1 cellular context compared by ENCODE assay signal in genomic region chr14:100736269-100737180, GRCh38.
TF ChIP-seq lines count a peak whose summit lies in the region.

No MANE protein-coding gene starts in this region.

TF ChIP-seq in GM12878, 131 proteins besides CTCF, POLR2A, EP300 and RAD21:
- TF ChIP-seq MEF2B (IDR thresholded peaks at IDR 0.05; ENCODE audit: partially characterized antibody, poor library complexity, severe bottlenecking) = no peak
- TF ChIP-seq TCF3 (IDR thresholded peaks at IDR 0.05; ENCODE audit: borderline replicate concordance, insufficient read depth, low read depth, low read length) = peak; percentile 31; the same call in 1 of the 2 replicates
- peak; percentile 89 for TF ChIP-seq BCL3 (IDR thresholded peaks at IDR 0.05; ENCODE audit: borderline replicate concordance, insufficient read depth, low read depth, low read length, poor library complexity, severe bottlenecking)
- no peak for TF ChIP-seq CBX5 (IDR thresholded peaks at IDR 0.05; ENCODE audit: low read depth)
- TF ChIP-seq SREBF2 (IDR thresholded peaks at IDR 0.05; ENCODE audit: low read length) = no peak
